In genomic region chrX:20141281-20142220, GRCh38 we compare ENCODE assay signal across 8 cellular contexts. TPM values are rescaled to one million over a fixed set of nuclear protein-coding genes. Genes with fewer than 3 reads are reported as not detected.
DNase-seq lines count a peak whose midpoint lies in the region; ATAC-seq and TF ChIP-seq lines count a peak whose summit lies in the region.

Gene EIF1AX (minus strand): TSS chrX:20141838. CDS start chrX:20141640, 198 bp downstream.

- H3K27me3 ChIP-seq in ascending aorta (no peaks in the 10 kb centered on the region), right cardiac atrium (ENCODE audit: control insufficient read depth, insufficient read depth) (no peaks in the 10 kb centered on the region), vagina (no peaks in the 10 kb centered on the region)

- H3K9me3 ChIP-seq in ascending aorta (no peaks in the 10 kb centered on the region), right cardiac atrium (ENCODE audit: control insufficient read depth, low read length) (no peaks in the 10 kb centered on the region), vagina (no peaks in the 10 kb centered on the region)

- H3K4me1 ChIP-seq in ascending aorta (peaks cover 0 to 11% of the 10 kb centered on the region in 2 donors), right cardiac atrium (ENCODE audit: control insufficient read depth, insufficient read depth, low read length) (no peaks in the 10 kb centered on the region), vagina (peaks cover 35% of the 10 kb centered on the region)

- peak in 1 of 2 donors; percentile 90 for TF ChIP-seq POLR2A in vagina (IDR thresholded peaks at IDR 0.05)

- ATAC-seq in GM18502 (IDR thresholded peaks at IDR 0.05; ENCODE audit: poor library complexity, unreplicated experiment) (peak; percentile 99), HG02970 (IDR thresholded peaks at IDR 0.05; ENCODE audit: low FRiP score, unreplicated experiment) (peak; percentile 100), right cardiac atrium (peak; percentile 100)

- DNase-seq in NCI-H1930 (lab: John Stamatoyannopoulos, UW) (peak; percentile 93 to 94), ascending aorta (ENCODE audit: low spot score in 2 of 2) (peak; percentile 99 to 100), right cardiac atrium (peak; percentile 98 to 99 (median 99)), putamen (ENCODE audit: low spot score) (peak; percentile 97), vagina (ENCODE audit: extremely low spot score in 2 of 2) (peak; percentile 99 to 100)
- peak; percentile 92 for DNase-seq in T-helper 2 cell treated with Interferon-gamma antibody and Interleukin-4, amounts not matched to agents 5 μg/mL and 100 μg/mL, for 36 hours (ENCODE audit: low spot score)

- peak within 1 kb of the TSS; percentile 89 for H3K27ac Mint-ChIP-seq in T-helper 2 cell treated with Interferon-gamma antibody and Interleukin-4, amounts not matched to agents 5 μg/mL and 100 μg/mL, for 36 hours

- 2% methylated on average over 65 of the region's 82 CpGs for WGBS in right cardiac atrium

- no peaks in the 10 kb centered on the region for H3K27me3 Mint-ChIP-seq in T-helper 2 cell treated with Interferon-gamma antibody and Interleukin-4, amounts not matched to agents 5 μg/mL and 100 μg/mL, for 36 hours (ENCODE audit: low read depth)

- H3K36me3 Mint-ChIP-seq in T-helper 2 cell treated with Interferon-gamma antibody and Interleukin-4, amounts not matched to agents 5 μg/mL and 100 μg/mL, for 36 hours (ENCODE audit: low read depth), result peaks cover 24% of the 10 kb centered on the region

- H3K27ac ChIP-seq in ascending aorta (peak within 1 kb of the TSS; percentile 92 to 95), right cardiac atrium (ENCODE audit: low read length) (peak within 1 kb of the TSS; percentile 68), vagina (peak within 1 kb of the TSS; percentile 92)

- no peaks in the 10 kb centered on the region for H3K9me3 Mint-ChIP-seq in T-helper 2 cell treated with Interferon-gamma antibody and Interleukin-4, amounts not matched to agents 5 μg/mL and 100 μg/mL, for 36 hours

- TF ChIP-seq CTCF in ascending aorta (IDR thresholded peaks at IDR 0.05), result peak in 1 of 3 experiments; percentile 9
- TF ChIP-seq CTCF in vagina (IDR thresholded peaks at IDR 0.05), result no peak

- peak within 1 kb of the TSS; percentile 92 to 98 for H3K4me3 ChIP-seq in ascending aorta
- peak within 1 kb of the TSS; percentile 99 for H3K4me3 ChIP-seq in right cardiac atrium (ENCODE audit: low read length)
- peak within 1 kb of the TSS; percentile 59 to 95 for H3K4me3 ChIP-seq in vagina

- H3K4me3 Mint-ChIP-seq in T-helper 2 cell treated with Interferon-gamma antibody and Interleukin-4, amounts not matched to agents 5 μg/mL and 100 μg/mL, for 36 hours, result peak within 1 kb of the TSS; percentile 88

- H3K36me3 ChIP-seq in ascending aorta (peaks cover 15% of the 10 kb centered on the region in 2 donors), vagina (peaks cover 0 to 13% of the 10 kb centered on the region in 2 donors)

- peaks cover 25% of the 10 kb centered on the region for H3K4me1 Mint-ChIP-seq in T-helper 2 cell treated with Interferon-gamma antibody and Interleukin-4, amounts not matched to agents 5 μg/mL and 100 μg/mL, for 36 hours (ENCODE audit: low read depth)

- intact Hi-C loops in ascending aorta (cut with DNase I), result loop anchor here (10.0 kb wide), 1 partner anchor 147 kb away; the partner anchor contains the start of gene BCLAF3
- intact Hi-C loops in right cardiac atrium (cut with DNase I), result no loop called here
- intact Hi-C loops in vagina (cut with DNase I), result loop anchor here (5.0 kb wide), 1 partner anchor 126 kb away; the partner anchor contains the start of gene RPS6KA3

RNA-seq across cellular contexts. Expression of gene EIF1AX, which starts in this region (rescaled TPM):
- total RNA-seq in ascending aorta (29.3 TPM), right cardiac atrium (10 to 100 TPM; 57.7 to 91.1 (median 60.1) TPM), vagina (47.6 TPM)
- 25.4 TPM for polyA plus RNA-seq in right cardiac atrium

Comparison
In these comparisons a context has a peak if more than half of its experiments do, and no peak if none do; other contexts are left out.
1. Peak in every context shown above with its lines: DNase-seq, ATAC-seq, H3K4me3 ChIP-seq and H3K27ac ChIP-seq.
2. intact Hi-C loops: an anchor here in ascending aorta (10.0 kb wide) and vagina (5.0 kb wide); none called in right cardiac atrium.